5 cellular contexts compared by ENCODE assay signal in genomic region chr19:17919122-17919521, GRCh38.
DNase-seq lines count a peak whose midpoint lies in the region; TF ChIP-seq lines count a peak whose summit lies in the region.
"Not testable (repeated sequence)": the region's sequence is repeated elsewhere in the genome, so short reads cannot be mapped to it uniquely, and the experiment has no call there.

No MANE protein-coding gene starts in this region.

- CTCF ChIA-PET in HEK293 (lab: Yijun Ruan, JAX), result not testable (repeated sequence)

- not testable (repeated sequence) for H3K4me1 ChIP-seq in HEK293 (ENCODE audit: control insufficient read depth, insufficient read depth, low read length)

- not testable (repeated sequence) for H3K27ac ChIP-seq in HEK293 (ENCODE audit: extremely low read depth, low read depth, low read length)
- peak overlapping the region; percentile 46 for H3K27ac ChIP-seq in WERI-Rb-1

- not testable (repeated sequence) for H3K27me3 ChIP-seq in WERI-Rb-1 (ENCODE audit: insufficient read depth, low read depth, severe bottlenecking)

- POLR2A ChIA-PET in HEK293 (lab: Yijun Ruan, JAX), result not testable (repeated sequence)

- H3K36me3 ChIP-seq in HEK293 (ENCODE audit: control insufficient read depth in 2 of 2, insufficient read depth in 1 of 2, low read length in 2 of 2); WERI-Rb-1: not testable (repeated sequence)

- not testable (repeated sequence) for H3K9me3 ChIP-seq in HEK293 (ENCODE audit: control insufficient read depth, insufficient read depth, low read depth, low read length); WERI-Rb-1 (ENCODE audit: severe bottlenecking)

- TF ChIP-seq CTCF in HEK293 (tag by site-specific recombination; IDR thresholded peaks at IDR 0.05); WERI-Rb-1 (IDR thresholded peaks at IDR 0.05; ENCODE audit: low read depth, low read length): not testable (repeated sequence)

- not testable (repeated sequence) for H3K4me3 ChIP-seq in HEK293 (ENCODE audit: low read depth, low read length); WERI-Rb-1 (ENCODE audit: low read depth, low read length)

- DNase-seq in DMS53 (lab: John Stamatoyannopoulos, UW) (peak; percentile 51), NCI-H510A treated with DMSO at 0.1 percent for 48 hours (lab: John Stamatoyannopoulos, UW) (peak; percentile 35), NCI-H82 (lab: John Stamatoyannopoulos, UW) (peak; percentile 73), WERI-Rb-1 (peak; percentile 17)

TF ChIP-seq in HEK293, 187 proteins besides CTCF, POLR2A, EP300 and RAD21:
- TF ChIP-seq WT1 (tag by site-specific recombination; IDR thresholded peaks at IDR 0.05) (peak; percentile 57), ZNF335 (tag by site-specific recombination; conservative IDR thresholded peaks at IDR 0.05) (peak; percentile 66), KLF1 (tag by site-specific recombination; IDR thresholded peaks at IDR 0.05) (peak; percentile 82)

Comparison
In these comparisons a context has a peak if more than half of its experiments do, and no peak if none do; other contexts are left out.
1. DNase-seq: peak in every context shown above with its lines; median percentile 73 in NCI-H82; 51 in DMS53; 35 in NCI-H510A treated with DMSO at 0.1 percent for 48 hours; 17 in WERI-Rb-1.